ENCODE assay signal across 12 cellular contexts in genomic region chr7:6531492-6532279, GRCh38. TPM values are rescaled to one million over a fixed set of nuclear protein-coding genes. Genes with fewer than 3 reads are reported as not detected.
DNase-seq lines count a peak whose midpoint lies in the region; ATAC-seq, FAIRE-seq and TF ChIP-seq lines count a peak whose summit lies in the region.
"Had no signal": no experiment of that assay in that cellular context is flagged by ENCODE, and none has a peak within 500 bp of the region (broad histone marks: within the 10 kb centered on the region; RNA-seq: fewer than 3 reads in every experiment).

No MANE protein-coding gene starts in this region.

- no peak for DNase-seq in CD8-positive, alpha-beta T cell
- DNase-seq in HCT116 (ENCODE audit: low read depth, low spot score), result no peak
- no peak for DNase-seq in astrocyte (ENCODE audit: low read depth)
- no peak for DNase-seq in natural killer cell treated with Interleukin-12 subunit alpha and Interleukin-12 subunit beta and Interleukin-15 and Interleukin-18, amount 100 ng/mL, for 72 hours (ENCODE audit: low spot score)
- no peak for DNase-seq in CD1c-positive myeloid dendritic cell (ENCODE audit: extremely low spot score)
- no peak for DNase-seq in EL
- no peak for DNase-seq in stimulated activated CD4-positive, alpha-beta T cell treated with anti-CD3 and anti-CD28 coated beads, Interleukin-2, amount 100 ng/mL, for 24 hours
- DNase-seq: NCI-H2107 had no signal

- H3K4me2 ChIP-seq in HCT116 (ENCODE audit: low read length), result peak overlapping the region; percentile 98
- H3K4me2 ChIP-seq in astrocyte (ENCODE audit: low read length), result no peak overlapping the region

- H3K27me3 ChIP-seq in CD8-positive, alpha-beta T cell (ENCODE audit: insufficient read depth, low read length), result peaks cover 5% of the 10 kb centered on the region
- H3K27me3 ChIP-seq in HCT116 (ENCODE audit: insufficient read depth, low read length), result no peaks in the 10 kb centered on the region
- H3K27me3 ChIP-seq in astrocyte (ENCODE audit: insufficient read depth, low read length), result peaks cover 52% of the 10 kb centered on the region

- TF ChIP-seq CTCF in CD8-positive, alpha-beta T cell (IDR thresholded peaks at IDR 0.05), result no peak
- no peak for TF ChIP-seq CTCF in HCT116 (IDR thresholded peaks at IDR 0.05 in 2 of 3, conservative IDR thresholded peaks at IDR 0.05 in 1 of 3; ENCODE audit: borderline replicate concordance in 1 of 3, insufficient read depth in 1 of 3, low read depth in 2 of 3, low read length in 2 of 3)
- TF ChIP-seq CTCF in astrocyte (IDR thresholded peaks at IDR 0.05; ENCODE audit: insufficient read depth, low read depth, low read length), result no peak

- CTCF ChIA-PET in CD8-positive, alpha-beta T cell (lab: Charles Lee), result interaction anchor here (1.0 to 1.6 kb wide), 2 partner anchors 13 to 21 kb away, joined by 4 read pairs; no protein-coding TSS in a partner anchor
- CTCF ChIA-PET in HCT116 (lab: Charles Lee), result no interaction called here

- no peaks in the 10 kb centered on the region for H3K36me3 ChIP-seq in CD8-positive, alpha-beta T cell (ENCODE audit: insufficient read depth, low read length)
- H3K36me3 ChIP-seq in HCT116 (ENCODE audit: control insufficient read depth in 1 of 2, insufficient read depth in 2 of 2, low read length in 2 of 2) (no peaks in the 10 kb centered on the region), astrocyte (ENCODE audit: insufficient read depth, low read length) (no peaks in the 10 kb centered on the region)
- H3K36me3 ChIP-seq: vagina had no signal

- RAD21 ChIA-PET in HCT116 (lab: Charles Lee; ENCODE audit: low non-redundant PET in 1 of 2, low total read pairs in 2 of 2, uncharacterized antibody in 2 of 2, unreplicated experiment in 2 of 2), result no interaction called here

- no peak overlapping the region for H3K27ac ChIP-seq in CD8-positive, alpha-beta T cell (ENCODE audit: low read depth, low read length)
- no peak overlapping the region; the same call in 1 of the 2 replicates for H3K27ac ChIP-seq in HCT116 (ENCODE audit: low read depth, low read length)
- H3K27ac ChIP-seq in astrocyte (ENCODE audit: low read depth, low read length), result no peak overlapping the region
- H3K27ac ChIP-seq: vagina had no signal

- H3K9ac ChIP-seq in HCT116 (ENCODE audit: low read length) (peak overlapping the region; percentile 79), astrocyte (ENCODE audit: low read length) (no peak overlapping the region)

- H3K27me3 Mint-ChIP-seq in CD8-positive, alpha-beta T cell (ENCODE audit: low read depth), result peaks cover 19% of the 10 kb centered on the region
- H3K27me3 Mint-ChIP-seq in astrocyte (ENCODE audit: low read depth, unreplicated experiment), result peaks cover 80% of the 10 kb centered on the region
- H3K27me3 Mint-ChIP-seq in natural killer cell treated with Interleukin-12 subunit alpha and Interleukin-12 subunit beta and Interleukin-15 and Interleukin-18, amount 100 ng/mL, for 72 hours, result peaks cover 11 to 26% of the 10 kb centered on the region in 2 donors

- H3K4me3 ChIP-seq in CD8-positive, alpha-beta T cell (ENCODE audit: low read depth, low read length), result peak overlapping the region; percentile 83
- H3K4me3 ChIP-seq in HCT116 (replicated peaks in 1 of 2; ENCODE audit: low read depth in 1 of 2, low read length in 2 of 2) (peak overlapping the region; percentile 74 to 94), astrocyte (ENCODE audit: insufficient read depth, low read depth, low read length) (no peak overlapping the region)

- ATAC-seq in CD8-positive, alpha-beta T cell, result no peak
- ATAC-seq in HCT116 (no peak), HG03469 (IDR thresholded peaks at IDR 0.05; ENCODE audit: unreplicated experiment) (no peak)
- no peak for ATAC-seq in natural killer cell treated with Interleukin-12 subunit alpha and Interleukin-12 subunit beta and Interleukin-15 and Interleukin-18, amount 100 ng/mL, for 72 hours

- POLR2A ChIA-PET in CD8-positive, alpha-beta T cell (lab: Charles Lee), result no interaction called here
- POLR2A ChIA-PET in HCT116 (lab: Charles Lee), result no interaction called here

- H4K20me1 ChIP-seq in HCT116 (ENCODE audit: insufficient read depth), result no peaks in the 10 kb centered on the region
- H4K20me1 ChIP-seq in astrocyte (ENCODE audit: insufficient read depth, low read length), result no peaks in the 10 kb centered on the region

- H3K79me2 ChIP-seq in HCT116 (ENCODE audit: insufficient read depth, low read length), result no peaks in the 10 kb centered on the region
- H3K79me2 ChIP-seq in astrocyte (ENCODE audit: insufficient read depth, low read length), result no peaks in the 10 kb centered on the region

- TF ChIP-seq POLR2A in HCT116 (IDR thresholded peaks at IDR 0.05; ENCODE audit: borderline replicate concordance, extremely low read depth, insufficient read depth, insufficient read length), result no peak

- H3K4me1 ChIP-seq in CD8-positive, alpha-beta T cell (ENCODE audit: insufficient read depth, low read length), result peaks cover 17% of the 10 kb centered on the region
- H3K4me1 ChIP-seq in HCT116 (ENCODE audit: control insufficient read depth in 1 of 2, insufficient read depth in 2 of 2, low read length in 2 of 2), result peaks cover 0 to 15% of the 10 kb centered on the region in 2 experiments; a peak in 1 of 4 replicates
- H3K4me1 ChIP-seq in astrocyte (ENCODE audit: insufficient read depth, low read length), result no peaks in the 10 kb centered on the region

- H3K9me3 ChIP-seq in CD8-positive, alpha-beta T cell (ENCODE audit: low read length), result no peaks in the 10 kb centered on the region
- H3K9me3 ChIP-seq in HCT116 (ENCODE audit: control insufficient read depth in 1 of 2, insufficient read depth in 1 of 2, low read depth in 1 of 2, low read length in 2 of 2) (no peaks in the 10 kb centered on the region), astrocyte (ENCODE audit: insufficient read depth, low read depth, low read length) (no peaks in the 10 kb centered on the region)
- H3K9me3 ChIP-seq: vagina had no signal

- H2AFZ ChIP-seq in HCT116 (ENCODE audit: low read depth, low read length, poor library complexity, severe bottlenecking) (peak overlapping the region; percentile 56), astrocyte (ENCODE audit: low read depth, low read length) (no peak overlapping the region)

- no TSS peak for BruUV-seq in HCT116 (replicated peaks; lab: Mats Ljungman, UMichigan)

- no peaks in the 10 kb centered on the region for H3K9me3 Mint-ChIP-seq in CD8-positive, alpha-beta T cell
- peaks cover 2% of the 10 kb centered on the region for H3K9me3 Mint-ChIP-seq in astrocyte (ENCODE audit: unreplicated experiment)
- no peaks in the 10 kb centered on the region for H3K9me3 Mint-ChIP-seq in natural killer cell treated with Interleukin-12 subunit alpha and Interleukin-12 subunit beta and Interleukin-15 and Interleukin-18, amount 100 ng/mL, for 72 hours

- intact Hi-C loops in CD8-positive, alpha-beta T cell (cut with DNase I, micrococcal nuclease), result no loop called here
- intact Hi-C loops in HCT116 (cut with micrococcal nuclease), result no loop called here

- H3K36me3 Mint-ChIP-seq in CD8-positive, alpha-beta T cell, result no peaks in the 10 kb centered on the region
- H3K36me3 Mint-ChIP-seq in astrocyte (ENCODE audit: low read depth, unreplicated experiment), result peaks cover 2% of the 10 kb centered on the region
- no peaks in the 10 kb centered on the region for H3K36me3 Mint-ChIP-seq in natural killer cell treated with Interleukin-12 subunit alpha and Interleukin-12 subunit beta and Interleukin-15 and Interleukin-18, amount 100 ng/mL, for 72 hours

- H3K4me3 Mint-ChIP-seq in CD8-positive, alpha-beta T cell, result peak overlapping the region; percentile 83
- H3K4me3 Mint-ChIP-seq in astrocyte (ENCODE audit: unreplicated experiment), result peak overlapping the region; percentile 64
- H3K4me3 Mint-ChIP-seq in natural killer cell treated with Interleukin-12 subunit alpha and Interleukin-12 subunit beta and Interleukin-15 and Interleukin-18, amount 100 ng/mL, for 72 hours, result peak overlapping the region; percentile 54

- TF ChIP-seq RAD21 in HCT116 (IDR thresholded peaks at IDR 0.05; ENCODE audit: low read depth), result no peak

- no peak for FAIRE-seq in astrocyte (lab: Jason Lieb, UNC)
- FAIRE-seq: colon had no signal

- peaks cover 22% of the 10 kb centered on the region for H3K4me1 Mint-ChIP-seq in CD8-positive, alpha-beta T cell (ENCODE audit: low read depth)
- peaks cover 2% of the 10 kb centered on the region for H3K4me1 Mint-ChIP-seq in astrocyte (ENCODE audit: low read depth, unreplicated experiment)
- peaks cover 15 to 19% of the 10 kb centered on the region in 2 donors for H3K4me1 Mint-ChIP-seq in natural killer cell treated with Interleukin-12 subunit alpha and Interleukin-12 subunit beta and Interleukin-15 and Interleukin-18, amount 100 ng/mL, for 72 hours (ENCODE audit: low read depth in 2 of 2)

- H3K9me2 ChIP-seq in HCT116 (ENCODE audit: insufficient read depth), result no peaks in the 10 kb centered on the region

- no peak overlapping the region for H3K27ac Mint-ChIP-seq in CD8-positive, alpha-beta T cell
- peak overlapping the region; percentile 75 for H3K27ac Mint-ChIP-seq in astrocyte (ENCODE audit: unreplicated experiment)
- no peak overlapping the region for H3K27ac Mint-ChIP-seq in natural killer cell treated with Interleukin-12 subunit alpha and Interleukin-12 subunit beta and Interleukin-15 and Interleukin-18, amount 100 ng/mL, for 72 hours

TF ChIP-seq in HCT116, 20 proteins besides CTCF, POLR2A, EP300 and RAD21 (continues in another document):
- TF ChIP-seq ZFX (IDR thresholded peaks at IDR 0.05) (no peak), EZH2 (IDR thresholded peaks at IDR 0.05) (no peak)

RNA-seq across cellular contexts. Expression of gene GRID2IP, which starts 19.6 kb away (rescaled TPM):
- under 1 TPM; 0.25 to 0.33 TPM for total RNA-seq in CD8-positive, alpha-beta T cell
- total RNA-seq in HCT116 (2021; ENCODE audit: unreplicated experiment) (3.2 TPM), astrocyte (0.07 and 0.09 TPM in 2 replicates)
- polyA plus RNA-seq in HCT116 (2012), result 1.4 and 1.8 TPM in 2 replicates
- under 1 TPM in 1 of 2 donors, not detected in 1; 0.29 TPM for total RNA-seq in natural killer cell treated with Interleukin-12 subunit alpha and Interleukin-12 subunit beta and Interleukin-15 and Interleukin-18, amount 100 ng/mL, for 72 hours
- total RNA-seq: HT1080, vagina had no signal

RNA-seq across cellular contexts. Expression of gene ZDHHC4, which starts 45.6 kb away (rescaled TPM):
- 10 to 100 TPM; 35.6 to 37.0 TPM for total RNA-seq in CD8-positive, alpha-beta T cell
- 59.3 TPM for total RNA-seq in HCT116 (2021; ENCODE audit: unreplicated experiment)
- 70.0 and 80.4 TPM in 2 replicates for polyA plus RNA-seq in HCT116 (2012)
- total RNA-seq in astrocyte, result 33.2 and 36.0 TPM in 2 replicates
- 10 to 100 TPM; 20.6 to 33.5 TPM for total RNA-seq in natural killer cell treated with Interleukin-12 subunit alpha and Interleukin-12 subunit beta and Interleukin-15 and Interleukin-18, amount 100 ng/mL, for 72 hours

RNA-seq across cellular contexts. Expression of gene KDELR2, which starts 47.7 kb away (rescaled TPM):
- total RNA-seq in CD8-positive, alpha-beta T cell, result 10 to 100 TPM; 25.9 to 29.0 TPM
- total RNA-seq in HCT116 (2021; ENCODE audit: unreplicated experiment) (123 TPM), astrocyte (336 and 362 TPM in 2 replicates)
- 50.1 and 55.0 TPM in 2 replicates for polyA plus RNA-seq in HCT116 (2012)
- total RNA-seq in natural killer cell treated with Interleukin-12 subunit alpha and Interleukin-12 subunit beta and Interleukin-15 and Interleukin-18, amount 100 ng/mL, for 72 hours, result 100 to 1,000 TPM; 123 to 147 TPM

RNA-seq across cellular contexts. Expression of gene INTS15, which starts 58.1 kb away (rescaled TPM):
- total RNA-seq in CD8-positive, alpha-beta T cell, result 10 to 100 TPM; 48.8 to 52.3 TPM
- 24.3 TPM for total RNA-seq in HCT116 (2021; ENCODE audit: unreplicated experiment)
- 13.1 and 14.6 TPM in 2 replicates for polyA plus RNA-seq in HCT116 (2012)
- 18.6 and 20.9 TPM in 2 replicates for total RNA-seq in astrocyte
- total RNA-seq in natural killer cell treated with Interleukin-12 subunit alpha and Interleukin-12 subunit beta and Interleukin-15 and Interleukin-18, amount 100 ng/mL, for 72 hours, result 10 to 100 TPM; 42.5 to 58.6 TPM
